ENCODE assay signal across 15 cellular contexts in the genomic region with DNA sequence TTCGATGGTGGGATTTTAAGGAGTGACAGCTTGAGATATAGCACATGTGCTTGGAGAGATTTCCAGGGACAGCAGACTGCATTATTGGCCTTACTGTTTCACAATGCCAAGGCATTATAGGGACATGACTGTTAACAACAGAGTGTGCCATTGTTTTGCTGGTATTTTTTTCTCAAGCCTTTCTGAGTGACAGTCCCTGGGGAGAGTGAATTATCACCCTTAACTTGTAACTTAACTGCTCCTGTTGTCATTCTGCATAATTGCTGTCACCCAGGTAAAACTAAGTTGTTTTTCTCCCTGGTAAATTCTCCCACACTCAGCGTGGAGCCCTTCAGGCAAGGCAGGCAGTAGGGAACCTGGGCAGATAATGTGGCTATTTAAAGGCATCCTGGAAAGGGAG.
"Had no signal": no experiment of that assay in that cellular context is flagged by ENCODE, and none has a peak within 500 bp of the region (broad histone marks: within the 10 kb centered on the region; RNA-seq: fewer than 3 reads in every experiment).

No MANE protein-coding gene starts in this region.

- H3K36me3 ChIP-seq: colonic mucosa, gastrocnemius medialis, heart right ventricle had no signal

- H3K27ac Mint-ChIP-seq: activated naive CD4-positive, alpha-beta T cell treated with anti-CD3 and anti-CD28 coated beads, Interleukin-2, amount 10 ng/mL, durations not matched to agents 7 days and 5 days; activated T-helper 2 cell treated with anti-CD3 and anti-CD28 coated beads, Interferon-gamma antibody, Interleukin-2, Interleukin-4, amounts not matched to agents 10 μg/mL and 5 μg/mL and 100 μg/mL, durations not matched to agents 14 hours and 24 hours and 36 hours; natural killer cell; stimulated activated naive CD8-positive, alpha-beta T cell treated with anti-CD3 and anti-CD28 coated beads, Interleukin-15, Interleukin-2, amounts not matched to agents 100 ng/mL and 50 ng/mL, for 24 hours had no signal

- H3K36me3 Mint-ChIP-seq: activated naive CD4-positive, alpha-beta T cell treated with anti-CD3 and anti-CD28 coated beads, Interleukin-2, amount 10 ng/mL, durations not matched to agents 7 days and 5 days; natural killer cell had no signal

- DNase-seq: activated CD4-positive, alpha-beta T cell treated with anti-CD3 and anti-CD28 coated beads, Interleukin-2, amount 50 U/mL, for 1 hour; activated naive CD4-positive, alpha-beta T cell treated with anti-CD3 and anti-CD28 coated beads, Interleukin-2, amount 10 ng/mL, durations not matched to agents 7 days and 5 days; caudate nucleus; colonic mucosa; effector memory CD4-positive, alpha-beta T cell; gastrocnemius medialis; heart right ventricle; kidney; natural killer cell; stimulated activated CD4-positive, alpha-beta T cell treated with anti-CD3 and anti-CD28 coated beads, Interleukin-4, amount 100 ng/mL, for 24 hours; testis had no signal

- H3K27me3 ChIP-seq: colonic mucosa, gastrocnemius medialis, heart right ventricle, testis had no signal

- H3K4me3 ChIP-seq: colonic mucosa, gastrocnemius medialis, heart right ventricle, lung, testis had no signal

- H3K4me1 ChIP-seq: colonic mucosa, gastrocnemius medialis, heart right ventricle, testis had no signal

- H3K4me1 Mint-ChIP-seq: activated naive CD4-positive, alpha-beta T cell treated with anti-CD3 and anti-CD28 coated beads, Interleukin-2, amount 10 ng/mL, durations not matched to agents 7 days and 5 days; natural killer cell had no signal

- H3K27me3 Mint-ChIP-seq: activated naive CD4-positive, alpha-beta T cell treated with anti-CD3 and anti-CD28 coated beads, Interleukin-2, amount 10 ng/mL, durations not matched to agents 7 days and 5 days; stimulated activated naive CD8-positive, alpha-beta T cell treated with anti-CD3 and anti-CD28 coated beads, Interleukin-15, Interleukin-2, amounts not matched to agents 100 ng/mL and 50 ng/mL, for 24 hours had no signal

- ATAC-seq: gastrocnemius medialis, natural killer cell had no signal

- H3K9me3 ChIP-seq: colonic mucosa, gastrocnemius medialis, testis had no signal

- H3K4me3 Mint-ChIP-seq: activated naive CD4-positive, alpha-beta T cell treated with anti-CD3 and anti-CD28 coated beads, Interleukin-2, amount 10 ng/mL, durations not matched to agents 7 days and 5 days; natural killer cell; stimulated activated naive CD8-positive, alpha-beta T cell treated with anti-CD3 and anti-CD28 coated beads, Interleukin-15, Interleukin-2, amounts not matched to agents 100 ng/mL and 50 ng/mL, for 24 hours had no signal

- H3K27ac ChIP-seq: colonic mucosa, epithelial cell of prostate, gastrocnemius medialis, heart right ventricle, testis had no signal
